27 cellular contexts compared by ENCODE assay signal in the genomic region with DNA sequence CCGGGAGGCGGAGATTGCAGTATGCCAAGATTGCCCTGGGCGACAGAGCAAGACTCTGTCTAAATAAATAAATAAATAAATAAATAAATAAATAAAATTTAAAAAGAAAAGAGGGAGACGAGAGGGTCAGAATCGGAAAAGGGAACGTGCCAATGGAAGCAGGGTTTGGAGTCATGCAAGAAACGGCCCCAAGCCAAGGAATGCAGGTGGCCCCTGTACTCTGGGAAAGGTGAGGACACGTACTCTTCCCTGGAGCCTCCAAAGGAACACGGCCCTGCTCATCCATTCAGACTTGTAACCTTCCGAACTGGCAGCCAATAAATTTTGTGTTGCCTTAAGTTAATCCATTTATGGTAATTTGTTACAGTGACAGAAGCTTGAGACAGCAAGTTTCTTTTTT. TPM values are rescaled to one million over a fixed set of nuclear protein-coding genes. Genes with fewer than 3 reads are reported as not detected.
"Had no signal": no experiment of that assay in that cellular context is flagged by ENCODE, and none has a peak within 500 bp of the region (broad histone marks: within the 10 kb centered on the region; RNA-seq: fewer than 3 reads in every experiment).

No MANE protein-coding gene starts in this region.

- H3K27me3 ChIP-seq: right lobe of liver, sigmoid colon, stomach, upper lobe of left lung, vagina had no signal

- H3K4me1 ChIP-seq: parathyroid adenoma, right lobe of liver, sigmoid colon, stomach, tibial nerve, upper lobe of left lung, vagina had no signal

- FAIRE-seq: small intestine, urothelium cell line had no signal

- H3K27ac ChIP-seq: neutrophil, parathyroid adenoma, psoas muscle, right lobe of liver, sigmoid colon, stomach, tibial nerve, upper lobe of left lung, vagina had no signal

- ATAC-seq: naive thymus-derived CD8-positive, alpha-beta T cell; psoas muscle; stimulated activated effector memory CD8-positive, alpha-beta T cell treated with anti-CD3 and anti-CD28 coated beads, Interleukin-12 subunit alpha, Interleukin-12 subunit beta, amount 100 ng/mL, for 72 hours; stimulated activated naive B cell treated with anti-CD40 and anti-IgM and Interleukin-4, amounts not matched to agents 10 μg/mL and 1 μg/mL and 100 μg/mL, for 72 hours had no signal

- H3K36me3 ChIP-seq: neutrophil, right lobe of liver, sigmoid colon, stomach, tibial nerve, upper lobe of left lung, vagina had no signal

- H3K4me3 ChIP-seq: psoas muscle, right lobe of liver, sigmoid colon, stomach, tibial nerve, upper lobe of left lung, vagina had no signal

- H3K9me3 ChIP-seq: neutrophil, psoas muscle, right lobe of liver, sigmoid colon, stomach, tibial nerve, vagina had no signal

- DNase-seq: naive thymus-derived CD8-positive, alpha-beta T cell; nephron progenitor cell; nucleus accumbens; posterior cingulate gyrus; psoas muscle; right lobe of liver; sigmoid colon; small intestine; stimulated activated CD4-positive, alpha-beta T cell treated with anti-CD3 and anti-CD28 coated beads, Interleukin-15, amount 100 ng/mL, for 24 hours; stimulated activated CD4-positive, alpha-beta T cell treated with anti-CD3 and anti-CD28 coated beads, Interleukin-2, amount 100 ng/mL, for 24 hours; stimulated activated CD4-positive, alpha-beta T cell treated with anti-CD3 and anti-CD28 coated beads, Interleukin-2, amount 100 ng/mL, for 48 hours; stimulated activated CD4-positive, alpha-beta T cell treated with anti-CD3 and anti-CD28 coated beads, Interleukin-4, amount 100 ng/mL, for 24 hours; stimulated activated naive B cell treated with anti-CD40 and anti-IgM and Interleukin-4, amounts not matched to agents 10 μg/mL and 1 μg/mL and 100 μg/mL, for 72 hours; stimulated activated naive CD4-positive, alpha-beta T cell treated with Interleukin-2 at 50 U/mL for 16 hours; stomach; trophoblast cell; upper lobe of left lung had no signal

RNA-seq across cellular contexts. Expression of a gene that starts 19.9 kb away (rescaled TPM):
- total RNA-seq: naive thymus-derived CD8-positive, alpha-beta T cell; natural killer cell treated with Interleukin-12 subunit alpha and Interleukin-12 subunit beta and Interleukin-15 and Interleukin-18, amount 100 ng/mL, for 72 hours; omental fat pad; psoas muscle; renal cortical epithelial cell; right lobe of liver; subcutaneous adipose tissue had no signal
- polyA plus RNA-seq: naive thymus-derived CD8-positive, alpha-beta T cell had no signal

RNA-seq across cellular contexts. Expression of a gene that starts 22.8 kb away (rescaled TPM):
- total RNA-seq: natural killer cell treated with Interleukin-12 subunit alpha and Interleukin-12 subunit beta and Interleukin-15 and Interleukin-18, amount 100 ng/mL, for 72 hours had no signal
- polyA plus RNA-seq: naive thymus-derived CD8-positive, alpha-beta T cell had no signal

RNA-seq across cellular contexts. Expression of a gene that starts 35.2 kb away (rescaled TPM):
- total RNA-seq: naive thymus-derived CD8-positive, alpha-beta T cell; natural killer cell treated with Interleukin-12 subunit alpha and Interleukin-12 subunit beta and Interleukin-15 and Interleukin-18, amount 100 ng/mL, for 72 hours had no signal
- polyA plus RNA-seq: naive thymus-derived CD8-positive, alpha-beta T cell had no signal

RNA-seq across cellular contexts. Expression of a gene that starts 47.1 kb away (rescaled TPM):
- total RNA-seq: natural killer cell treated with Interleukin-12 subunit alpha and Interleukin-12 subunit beta and Interleukin-15 and Interleukin-18, amount 100 ng/mL, for 72 hours had no signal
